ENCODE assay signal across 9 cellular contexts in genomic region chr4:73434311-73434710, GRCh38. TPM values are rescaled to one million over a fixed set of nuclear protein-coding genes. Genes with fewer than 3 reads are reported as not detected.
DNase-seq lines count a peak whose midpoint lies in the region; ATAC-seq and TF ChIP-seq lines count a peak whose summit lies in the region.
"Had no signal": no experiment of that assay in that cellular context is flagged by ENCODE, and none has a peak within 500 bp of the region (broad histone marks: within the 10 kb centered on the region; RNA-seq: fewer than 3 reads in every experiment).

No MANE protein-coding gene starts in this region.

- no peaks in the 10 kb centered on the region for H3K27me3 ChIP-seq in esophagus muscularis mucosa

- intact Hi-C loops in esophagus muscularis mucosa (cut with DNase I): no loop called here
- intact Hi-C loops in activated naive CD4-positive, alpha-beta T cell treated with anti-CD3 and anti-CD28 coated beads for 36 hours (cut with micrococcal nuclease): no loop called here

- TF ChIP-seq CTCF in esophagus muscularis mucosa (IDR thresholded peaks at IDR 0.05): peak in 2 of 3 experiments; percentile 9 to 25

- H3K4me3 ChIP-seq in esophagus muscularis mucosa: no peak overlapping the region

- H3K9me3 ChIP-seq in esophagus muscularis mucosa: no peaks in the 10 kb centered on the region

- H3K4me1 ChIP-seq in esophagus muscularis mucosa: no peaks in the 10 kb centered on the region

- peak; percentile 13 for DNase-seq in AG08396 (ENCODE audit: low spot score)
- DNase-seq in LoVo (ENCODE audit: low spot score): peak; percentile 37
- DNase-seq in esophagus muscularis mucosa (ENCODE audit: extremely low spot score): no peak
- no peak for DNase-seq in NCI-H1930 (lab: John Stamatoyannopoulos, UW)
- DNase-seq in activated naive CD4-positive, alpha-beta T cell treated with anti-CD3 and anti-CD28 coated beads for 36 hours: no peak
- no peak for DNase-seq in GOT3 (lab: John Stamatoyannopoulos, UW)
- no peak for DNase-seq in dedifferentiated amniotic fluid mesenchymal stem cell (ENCODE audit: extremely low spot score)

- H3K27ac Mint-ChIP-seq in activated naive CD4-positive, alpha-beta T cell treated with anti-CD3 and anti-CD28 coated beads for 36 hours: no peak overlapping the region

- ATAC-seq in GM18873 (IDR thresholded peaks at IDR 0.05; ENCODE audit: low FRiP score, unreplicated experiment): peak; percentile 54

- CTCF ChIA-PET in activated naive CD4-positive, alpha-beta T cell treated with anti-CD3 and anti-CD28 coated beads for 36 hours (lab: Charles Lee): interaction anchor here (1.5 to 1.6 kb wide), 2 partner anchors 11 to 16 kb away, joined by 4 to 5 read pairs; no protein-coding TSS in a partner anchor

- no peaks in the 10 kb centered on the region for H3K36me3 ChIP-seq in esophagus muscularis mucosa

- H3K36me3 Mint-ChIP-seq in activated naive CD4-positive, alpha-beta T cell treated with anti-CD3 and anti-CD28 coated beads for 36 hours (ENCODE audit: low read depth): no peaks in the 10 kb centered on the region

- no peak for TF ChIP-seq EP300 in esophagus muscularis mucosa (IDR thresholded peaks at IDR 0.05)

- TF ChIP-seq POLR2A in esophagus muscularis mucosa (IDR thresholded peaks at IDR 0.05; ENCODE audit: low read depth): no peak

- H3K4me3 Mint-ChIP-seq in activated naive CD4-positive, alpha-beta T cell treated with anti-CD3 and anti-CD28 coated beads for 36 hours: no peak overlapping the region

- 50% methylated on average over 3 of the region's 3 CpGs for WGBS in esophagus muscularis mucosa

- H3K9me3 Mint-ChIP-seq in activated naive CD4-positive, alpha-beta T cell treated with anti-CD3 and anti-CD28 coated beads for 36 hours: no peaks in the 10 kb centered on the region

- no peak overlapping the region for H3K27ac ChIP-seq in esophagus muscularis mucosa (replicated peaks in 1 of 4)

- H3K27me3 Mint-ChIP-seq in activated naive CD4-positive, alpha-beta T cell treated with anti-CD3 and anti-CD28 coated beads for 36 hours (ENCODE audit: low read depth): peaks cover 5% of the 10 kb centered on the region

- no peaks in the 10 kb centered on the region for H3K4me1 Mint-ChIP-seq in activated naive CD4-positive, alpha-beta T cell treated with anti-CD3 and anti-CD28 coated beads for 36 hours (ENCODE audit: low read depth)

RNA-seq across cellular contexts. Expression of gene AFP, which starts 1.7 kb away (rescaled TPM):
- total RNA-seq in esophagus muscularis mucosa: not detected
- not detected for total RNA-seq in activated naive CD4-positive, alpha-beta T cell treated with anti-CD3 and anti-CD28 coated beads for 36 hours

RNA-seq across cellular contexts. Expression of gene ALB, which starts 30.2 kb away (rescaled TPM):
- total RNA-seq in esophagus muscularis mucosa: under 1 TPM in 1 of 4 donors, not detected in 3; 0.32 TPM
- total RNA-seq in activated naive CD4-positive, alpha-beta T cell treated with anti-CD3 and anti-CD28 coated beads for 36 hours: not detected

RNA-seq across cellular contexts. Expression of gene AFM, which starts 47.2 kb away (rescaled TPM):
- total RNA-seq in esophagus muscularis mucosa: not detected
- not detected for total RNA-seq in activated naive CD4-positive, alpha-beta T cell treated with anti-CD3 and anti-CD28 coated beads for 36 hours
- total RNA-seq: skeletal muscle tissue had no signal

Comparison
In these comparisons a context has a peak if more than half of its experiments do, and no peak if none do; other contexts are left out.
1. DNase-seq: peak in AG08396 (single experiment) and LoVo (single experiment); none in esophagus muscularis mucosa (single experiment), NCI-H1930 (0 of 2), activated naive CD4-positive, alpha-beta T cell treated with anti-CD3 and anti-CD28 coated beads for 36 hours (single experiment), GOT3 (single experiment) and dedifferentiated amniotic fluid mesenchymal stem cell (single experiment).